Comparison of ENCODE assay signal across 8 cellular contexts in genomic region chr5:168486136-168486879, GRCh38. TPM values are rescaled to one million over a fixed set of nuclear protein-coding genes. Genes with fewer than 3 reads are reported as not detected.
DNase-seq lines count a peak whose midpoint lies in the region; ATAC-seq and TF ChIP-seq lines count a peak whose summit lies in the region.

Gene RARS1 (plus strand): TSS chr5:168486471. CDS start chr5:168486499, 28 bp downstream.

- peak; percentile 85 to 88 for TF ChIP-seq RAD21 in liver (IDR thresholded peaks at IDR 0.05)

- peaks cover 22% of the 10 kb centered on the region for H3K36me3 ChIP-seq in CD8-positive, alpha-beta T cell (ENCODE audit: insufficient read depth, low read length)
- H3K36me3 ChIP-seq in liver (ENCODE audit: control insufficient read depth in 4 of 4, insufficient read depth in 3 of 4, low read depth in 1 of 4, low read length in 3 of 4), result peaks cover 4 to 26% (median 20%) of the 10 kb centered on the region in 4 donors

- peak within 1 kb of the TSS; percentile 96 for H3K4me3 ChIP-seq in CD8-positive, alpha-beta T cell (ENCODE audit: low read depth, low read length)
- H3K4me3 ChIP-seq in dorsolateral prefrontal cortex (peak within 1 kb of the TSS; percentile 61 to 100 (median 95)), liver (ENCODE audit: low read depth in 1 of 3, low read length in 3 of 3) (peak within 1 kb of the TSS; percentile 71 to 97 (median 81))

- peaks cover 39% of the 10 kb centered on the region for H3K36me3 Mint-ChIP-seq in CD8-positive, alpha-beta T cell
- peaks cover 25% of the 10 kb centered on the region for H3K36me3 Mint-ChIP-seq in activated CD4-positive, alpha-beta memory T cell treated with anti-CD3 and anti-CD28 coated beads for 36 hours

- no peaks in the 10 kb centered on the region for H3K9me3 Mint-ChIP-seq in CD8-positive, alpha-beta T cell
- H3K9me3 Mint-ChIP-seq in activated CD4-positive, alpha-beta memory T cell treated with anti-CD3 and anti-CD28 coated beads for 36 hours, result no peaks in the 10 kb centered on the region

- H3K4me1 ChIP-seq in CD8-positive, alpha-beta T cell (ENCODE audit: insufficient read depth, low read length), result peaks cover 15% of the 10 kb centered on the region
- peaks cover 0 to 11% (median 9%) of the 10 kb centered on the region in 4 donors for H3K4me1 ChIP-seq in liver (ENCODE audit: control insufficient read depth in 4 of 4, insufficient read depth in 4 of 4, low read length in 3 of 4)

- CTCF ChIA-PET in CD8-positive, alpha-beta T cell (lab: Charles Lee), result interaction anchor here (0.8 to 0.9 kb wide), 2 partner anchors 18 to 93 kb away, joined by 3 read pairs; partner anchors contain the start of gene PANK3
- CTCF ChIA-PET in activated CD4-positive, alpha-beta memory T cell treated with anti-CD3 and anti-CD28 coated beads for 36 hours (lab: Charles Lee), result interaction anchor here (0.8 to 2.8 kb wide), 5 partner anchors 10 to 217 kb away, joined by 3 to 20 read pairs (median 4); no protein-coding TSS in a partner anchor

- H3K27me3 ChIP-seq in CD8-positive, alpha-beta T cell (ENCODE audit: insufficient read depth, low read length), result no peaks in the 10 kb centered on the region
- H3K27me3 ChIP-seq in dorsolateral prefrontal cortex (peaks cover 0 to 4% (median 0%) of the 10 kb centered on the region in 45 donors), liver (ENCODE audit: control insufficient read depth in 4 of 4, insufficient read depth in 4 of 4, low read length in 3 of 4) (no peaks in the 10 kb centered on the region)

- WGBS in liver, result under 1% methylated on average over 40 of the region's 40 CpGs

- TF ChIP-seq CTCF in CD8-positive, alpha-beta T cell (IDR thresholded peaks at IDR 0.05), result peak; percentile 96
- TF ChIP-seq CTCF in dorsolateral prefrontal cortex (IDR thresholded peaks at IDR 0.05 in 54 of 56, conservative IDR thresholded peaks at IDR 0.05 in 2 of 56; ENCODE audit: low read depth in 1 of 56, partially characterized antibody in 56 of 56), result peak; percentile 93 to 100 (median 98)
- TF ChIP-seq CTCF in liver (IDR thresholded peaks at IDR 0.05; ENCODE audit: low read depth, low read length, missing input control), result peak; percentile 94

- peak; percentile 89 for ATAC-seq in CD8-positive, alpha-beta T cell
- ATAC-seq in GM19438 (IDR thresholded peaks at IDR 0.05; ENCODE audit: low read depth, unreplicated experiment) (peak; percentile 80), HG03575 (IDR thresholded peaks at IDR 0.05; ENCODE audit: extremely low read depth, insufficient number of reproducible peaks, low FRiP score, unreplicated experiment) (peak; percentile 27)

- peak within 1 kb of the TSS; percentile 71 for H3K27ac ChIP-seq in CD8-positive, alpha-beta T cell (ENCODE audit: low read depth, low read length)
- H3K27ac ChIP-seq in dorsolateral prefrontal cortex (peak within 1 kb of the TSS in 50 of 59 donors; percentile 7 to 91 (median 68)), liver (ENCODE audit: low read depth in 1 of 2, low read length in 2 of 2) (peak within 1 kb of the TSS; percentile 33 to 47)

- peak; percentile 73 to 92 (median 86) for DNase-seq in CD8-positive, alpha-beta T cell
- DNase-seq in NCI-H82 (lab: John Stamatoyannopoulos, UW) (peak; percentile 95), dorsolateral prefrontal cortex (peak; percentile 91 to 98 (median 96))
- peak; percentile 96 for DNase-seq in activated CD4-positive, alpha-beta memory T cell treated with anti-CD3 and anti-CD28 coated beads for 36 hours
- peak; percentile 93 for DNase-seq in stimulated activated CD4-positive, alpha-beta T cell treated with anti-CD3 and anti-CD28 coated beads, Interleukin-4, amount 100 ng/mL, for 24 hours

- intact Hi-C loops in CD8-positive, alpha-beta T cell (cut with DNase I, micrococcal nuclease), result loop anchor here (1.0 to 5.0 kb wide), 5 partner anchors 92 to 1846 kb away; partner anchors contain the start of genes PANK3 (in 2 of the 2) and SPDL1 (in 1 of the 2)
- intact Hi-C loops in activated CD4-positive, alpha-beta memory T cell treated with anti-CD3 and anti-CD28 coated beads for 36 hours (cut with micrococcal nuclease), result loop anchor here (1.0 to 5.0 kb wide), 4 partner anchors 93 to 1826 kb away; partner anchors contain the start of genes PANK3 and SPDL1
- intact Hi-C loops in dorsolateral prefrontal cortex (cut with DNase I), result loop anchor here (1.0 to 5.0 kb wide), 3 partner anchors 93 to 219 kb away; partner anchors contain the start of gene PANK3 (in 2 of the 2)

- peak within 1 kb of the TSS; percentile 96 for H3K27ac Mint-ChIP-seq in CD8-positive, alpha-beta T cell
- peak within 1 kb of the TSS; percentile 89 for H3K27ac Mint-ChIP-seq in activated CD4-positive, alpha-beta memory T cell treated with anti-CD3 and anti-CD28 coated beads for 36 hours

- peaks cover 37% of the 10 kb centered on the region for H3K4me1 Mint-ChIP-seq in CD8-positive, alpha-beta T cell (ENCODE audit: low read depth)
- H3K4me1 Mint-ChIP-seq in activated CD4-positive, alpha-beta memory T cell treated with anti-CD3 and anti-CD28 coated beads for 36 hours (ENCODE audit: low read depth), result peaks cover 37% of the 10 kb centered on the region

- H3K9me3 ChIP-seq in CD8-positive, alpha-beta T cell (ENCODE audit: low read length), result no peaks in the 10 kb centered on the region
- H3K9me3 ChIP-seq in liver (ENCODE audit: control insufficient read depth in 4 of 4, low read length in 3 of 4), result no peaks in the 10 kb centered on the region

- peak within 1 kb of the TSS; percentile 63 to 71 for H3K9ac ChIP-seq in liver (ENCODE audit: low read depth in 1 of 2, low read length in 2 of 2)

- H3K4me3 Mint-ChIP-seq in CD8-positive, alpha-beta T cell, result peak within 1 kb of the TSS; percentile 100
- H3K4me3 Mint-ChIP-seq in activated CD4-positive, alpha-beta memory T cell treated with anti-CD3 and anti-CD28 coated beads for 36 hours, result peak within 1 kb of the TSS; percentile 99

- POLR2A ChIA-PET in CD8-positive, alpha-beta T cell (lab: Charles Lee), result interaction anchor here (2.5 kb wide), 1 partner anchor 93 kb away, joined by 10 read pairs; the partner anchor contains the start of gene PANK3
- POLR2A ChIA-PET in activated CD4-positive, alpha-beta memory T cell treated with anti-CD3 and anti-CD28 coated beads for 36 hours (lab: Charles Lee), result interaction anchor here (0.7 to 2.1 kb wide), 2 partner anchors 93 to 185 kb away, joined by 3 to 6 read pairs; partner anchors contain the start of gene PANK3

- peaks cover 5% of the 10 kb centered on the region for H3K27me3 Mint-ChIP-seq in CD8-positive, alpha-beta T cell (ENCODE audit: low read depth)
- H3K27me3 Mint-ChIP-seq in activated CD4-positive, alpha-beta memory T cell treated with anti-CD3 and anti-CD28 coated beads for 36 hours, result no peaks in the 10 kb centered on the region

TF ChIP-seq in liver, 16 proteins besides CTCF, POLR2A, EP300 and RAD21 (continues in another document):
- TF ChIP-seq JUND (IDR thresholded peaks at IDR 0.05), result no peak
- TF ChIP-seq EGR1 (IDR thresholded peaks at IDR 0.05; ENCODE audit: low read depth in 2 of 2), result peak in 1 of 2 donors; percentile 41
- no peak for TF ChIP-seq FOXA1 (IDR thresholded peaks at IDR 0.05)
- no peak for TF ChIP-seq FOXA2 (IDR thresholded peaks at IDR 0.05)
- TF ChIP-seq HNF4G (IDR thresholded peaks at IDR 0.05), result no peak
- TF ChIP-seq SP1 (IDR thresholded peaks at IDR 0.05), result no peak
- TF ChIP-seq, protein P1, sequence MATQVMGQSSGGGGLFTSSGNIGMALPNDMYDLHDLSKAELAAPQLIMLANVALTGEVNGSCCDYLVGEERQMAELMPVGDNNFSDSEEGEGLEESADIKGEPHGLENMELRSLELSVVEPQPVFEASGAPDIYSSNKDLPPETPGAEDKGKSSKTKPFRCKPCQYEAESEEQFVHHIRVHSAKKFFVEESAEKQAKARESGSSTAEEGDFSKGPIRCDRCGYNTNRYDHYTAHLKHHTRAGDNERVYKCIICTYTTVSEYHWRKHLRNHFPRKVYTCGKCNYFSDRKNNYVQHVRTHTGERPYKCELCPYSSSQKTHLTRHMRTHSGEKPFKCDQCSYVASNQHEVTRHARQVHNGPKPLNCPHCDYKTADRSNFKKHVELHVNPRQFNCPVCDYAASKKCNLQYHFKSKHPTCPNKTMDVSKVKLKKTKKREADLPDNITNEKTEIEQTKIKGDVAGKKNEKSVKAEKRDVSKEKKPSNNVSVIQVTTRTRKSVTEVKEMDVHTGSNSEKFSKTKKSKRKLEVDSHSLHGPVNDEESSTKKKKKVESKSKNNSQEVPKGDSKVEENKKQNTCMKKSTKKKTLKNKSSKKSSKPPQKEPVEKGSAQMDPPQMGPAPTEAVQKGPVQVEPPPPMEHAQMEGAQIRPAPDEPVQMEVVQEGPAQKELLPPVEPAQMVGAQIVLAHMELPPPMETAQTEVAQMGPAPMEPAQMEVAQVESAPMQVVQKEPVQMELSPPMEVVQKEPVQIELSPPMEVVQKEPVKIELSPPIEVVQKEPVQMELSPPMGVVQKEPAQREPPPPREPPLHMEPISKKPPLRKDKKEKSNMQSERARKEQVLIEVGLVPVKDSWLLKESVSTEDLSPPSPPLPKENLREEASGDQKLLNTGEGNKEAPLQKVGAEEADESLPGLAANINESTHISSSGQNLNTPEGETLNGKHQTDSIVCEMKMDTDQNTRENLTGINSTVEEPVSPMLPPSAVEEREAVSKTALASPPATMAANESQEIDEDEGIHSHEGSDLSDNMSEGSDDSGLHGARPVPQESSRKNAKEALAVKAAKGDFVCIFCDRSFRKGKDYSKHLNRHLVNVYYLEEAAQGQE (IDR thresholded peaks at IDR 0.05), result peak; percentile 98
- TF ChIP-seq GABPA (IDR thresholded peaks at IDR 0.05 in 1 of 2, conservative IDR thresholded peaks at IDR 0.05 in 1 of 2), result peak; percentile 100
- TF ChIP-seq, protein P2, sequence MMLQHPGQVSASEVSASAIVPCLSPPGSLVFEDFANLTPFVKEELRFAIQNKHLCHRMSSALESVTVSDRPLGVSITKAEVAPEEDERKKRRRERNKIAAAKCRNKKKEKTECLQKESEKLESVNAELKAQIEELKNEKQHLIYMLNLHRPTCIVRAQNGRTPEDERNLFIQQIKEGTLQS (IDR thresholded peaks at IDR 0.05), result no peak
- TF ChIP-seq NR2F2 (IDR thresholded peaks at IDR 0.05), result no peak
- TF ChIP-seq, protein P3, sequence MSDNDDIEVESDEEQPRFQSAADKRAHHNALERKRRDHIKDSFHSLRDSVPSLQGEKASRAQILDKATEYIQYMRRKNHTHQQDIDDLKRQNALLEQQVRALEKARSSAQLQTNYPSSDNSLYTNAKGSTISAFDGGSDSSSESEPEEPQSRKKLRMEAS (IDR thresholded peaks at IDR 0.05), result peak; percentile 63
- peak; percentile 64 for TF ChIP-seq YY1 (IDR thresholded peaks at IDR 0.05)
- peak in 1 of 2 donors; percentile 34 for TF ChIP-seq RXRA (IDR thresholded peaks at IDR 0.05)
- TF ChIP-seq TAF1 (conservative IDR thresholded peaks at IDR 0.05), result no peak

RNA-seq across cellular contexts. Expression of gene RARS1, which starts in this region (rescaled TPM):
- total RNA-seq in CD8-positive, alpha-beta T cell, result 10 to 100 TPM; 80.2 to 91.9 TPM
- 100 to 1,000 TPM in 1 of 2 experiments, 10 to 100 TPM in 1; 98.6 to 101 TPM for total RNA-seq in activated CD4-positive, alpha-beta memory T cell treated with anti-CD3 and anti-CD28 coated beads for 36 hours
- 10 to 100 TPM; 37.0 to 79.2 (median 58.6) TPM for total RNA-seq in dorsolateral prefrontal cortex
- 10 to 100 TPM; 35.2 to 42.5 TPM for total RNA-seq in liver
- 10 to 100 TPM; 16.5 to 25.1 TPM for polyA plus RNA-seq in liver

Comparison
In these comparisons a context has a peak if more than half of its experiments do, and no peak if none do; other contexts are left out.
1. Peak in every context shown above with its lines: DNase-seq, ATAC-seq, H3K4me3 ChIP-seq and H3K27ac ChIP-seq.
2. ATAC-seq: peak in every context shown above with its lines; median percentile 89 in CD8-positive, alpha-beta T cell; 80 in GM19438; 27 in HG03575.